Comparison of ENCODE assay signal across 27 cellular contexts in genomic region chr5:20245432-20245974, GRCh38.
"Had no signal": no experiment of that assay in that cellular context is flagged by ENCODE, and none has a peak within 500 bp of the region (broad histone marks: within the 10 kb centered on the region; RNA-seq: fewer than 3 reads in every experiment).

No MANE protein-coding gene starts in this region.

- H3K27me3 ChIP-seq: stomach, suprapubic skin, testis, thyroid gland, tibial artery, tibial nerve, transverse colon, upper lobe of left lung, upper lobe of right lung, uterus, vagina had no signal

- H3K27me3 Mint-ChIP-seq: stimulated activated memory B cell treated with anti-CD40 and anti-IgM and Interleukin-4, amounts not matched to agents 10 μg/mL and 1 μg/mL and 100 μg/mL, for 72 hours; stimulated activated naive B cell treated with anti-CD40 and anti-IgM and Interleukin-4, amounts not matched to agents 10 μg/mL and 1 μg/mL and 100 μg/mL, for 72 hours; stimulated activated naive CD8-positive, alpha-beta T cell treated with anti-CD3 and anti-CD28 coated beads, Interleukin-15, amount 100 ng/mL, for 72 hours; stimulated activated naive CD8-positive, alpha-beta T cell treated with anti-CD3 and anti-CD28 coated beads, Interleukin-15, Interleukin-2, amounts not matched to agents 100 ng/mL and 50 ng/mL, for 24 hours; type B pancreatic cell had no signal

- H3K9me3 Mint-ChIP-seq: stimulated activated memory B cell treated with anti-CD40 and anti-IgM and Interleukin-4, amounts not matched to agents 10 μg/mL and 1 μg/mL and 100 μg/mL, for 72 hours; type B pancreatic cell had no signal

- H3K4me1 ChIP-seq: stomach, suprapubic skin, testis, thyroid gland, tibial artery, tibial nerve, transverse colon, upper lobe of left lung, upper lobe of right lung, uterus, vagina had no signal

- H3K27ac ChIP-seq: stomach, suprapubic skin, testis, thoracic aorta, thyroid gland, tibial artery, tibial nerve, transverse colon, upper lobe of left lung, upper lobe of right lung, uterus, vagina had no signal

- DNase-seq: stimulated activated CD4-positive, alpha-beta T cell treated with anti-CD3 and anti-CD28 coated beads, Interleukin-2, amount 100 ng/mL, for 48 hours; stimulated activated CD4-positive, alpha-beta T cell treated with anti-CD3 and anti-CD28 coated beads, Interleukin-4, amount 100 ng/mL, for 1 hour; stimulated activated CD4-positive, alpha-beta T cell treated with anti-CD3 and anti-CD28 coated beads, Interleukin-4, amount 100 ng/mL, for 24 hours; stimulated activated CD4-positive, alpha-beta T cell treated with anti-CD3 and anti-CD28 coated beads, Interleukin-4, amount 100 ng/mL, for 4 hours; stimulated activated CD8-positive, alpha-beta memory T cell treated with anti-CD3 and anti-CD28 coated beads, Interleukin-4, amount 100 ng/mL, for 48 hours; stimulated activated naive B cell treated with anti-CD40 and anti-IgM and Interleukin-4, amounts not matched to agents 10 μg/mL and 1 μg/mL and 100 μg/mL, for 72 hours; stimulated activated naive CD4-positive, alpha-beta T cell treated with Interleukin-2 at 50 U/mL for 16 hours; stimulated activated naive CD8-positive, alpha-beta T cell treated with anti-CD3 and anti-CD28 coated beads, Interleukin-15, amount 100 ng/mL, for 72 hours; stimulated activated naive CD8-positive, alpha-beta T cell treated with anti-CD3 and anti-CD28 coated beads, Interleukin-15, Interleukin-2, amounts not matched to agents 100 U/mL and 50 U/mL, for 24 hours; stomach; substantia nigra; testis; thyroid gland; tibial artery; transverse colon; trophoblast cell; upper lobe of left lung; upper lobe of right lung; uterus had no signal

- ATAC-seq: stimulated activated effector memory CD8-positive, alpha-beta T cell treated with anti-CD3 and anti-CD28 coated beads, Interleukin-12 subunit alpha, Interleukin-12 subunit beta, amount 100 ng/mL, for 72 hours; stimulated activated memory B cell treated with anti-CD40 and anti-IgM and Interleukin-4, amounts not matched to agents 10 μg/mL and 1 μg/mL and 100 μg/mL, for 72 hours; stimulated activated naive B cell treated with anti-CD40 and anti-IgM and Interleukin-4, amounts not matched to agents 10 μg/mL and 1 μg/mL and 100 μg/mL, for 72 hours; stimulated activated naive CD8-positive, alpha-beta T cell treated with anti-CD3 and anti-CD28 coated beads, Interleukin-15, amount 100 ng/mL, for 72 hours; stimulated activated naive CD8-positive, alpha-beta T cell treated with anti-CD3 and anti-CD28 coated beads, Interleukin-15, Interleukin-2, amounts not matched to agents 100 U/mL and 50 U/mL, for 24 hours; upper lobe of right lung had no signal

- H3K4me3 Mint-ChIP-seq: stimulated activated effector memory CD8-positive, alpha-beta T cell treated with anti-CD3 and anti-CD28 coated beads, Interleukin-12 subunit alpha, Interleukin-12 subunit beta, amount 100 ng/mL, for 72 hours; stimulated activated memory B cell treated with anti-CD40 and anti-IgM and Interleukin-4, amounts not matched to agents 10 μg/mL and 1 μg/mL and 100 μg/mL, for 72 hours; stimulated activated naive B cell treated with anti-CD40 and anti-IgM and Interleukin-4, amounts not matched to agents 10 μg/mL and 1 μg/mL and 100 μg/mL, for 72 hours; stimulated activated naive CD8-positive, alpha-beta T cell treated with anti-CD3 and anti-CD28 coated beads, Interleukin-15, amount 100 ng/mL, for 72 hours; stimulated activated naive CD8-positive, alpha-beta T cell treated with anti-CD3 and anti-CD28 coated beads, Interleukin-15, Interleukin-2, amounts not matched to agents 100 ng/mL and 50 ng/mL, for 24 hours; type B pancreatic cell had no signal

- H3K4me3 ChIP-seq: stomach, suprapubic skin, testis, thoracic aorta, thyroid gland, tibial artery, tibial nerve, transverse colon, upper lobe of left lung, upper lobe of right lung, uterus, vagina had no signal

- H3K36me3 Mint-ChIP-seq: stimulated activated effector memory CD8-positive, alpha-beta T cell treated with anti-CD3 and anti-CD28 coated beads, Interleukin-12 subunit alpha, Interleukin-12 subunit beta, amount 100 ng/mL, for 72 hours; stimulated activated memory B cell treated with anti-CD40 and anti-IgM and Interleukin-4, amounts not matched to agents 10 μg/mL and 1 μg/mL and 100 μg/mL, for 72 hours; stimulated activated naive B cell treated with anti-CD40 and anti-IgM and Interleukin-4, amounts not matched to agents 10 μg/mL and 1 μg/mL and 100 μg/mL, for 72 hours; type B pancreatic cell had no signal

- H3K4me1 Mint-ChIP-seq: stimulated activated effector memory CD8-positive, alpha-beta T cell treated with anti-CD3 and anti-CD28 coated beads, Interleukin-12 subunit alpha, Interleukin-12 subunit beta, amount 100 ng/mL, for 72 hours; stimulated activated memory B cell treated with anti-CD40 and anti-IgM and Interleukin-4, amounts not matched to agents 10 μg/mL and 1 μg/mL and 100 μg/mL, for 72 hours; stimulated activated naive B cell treated with anti-CD40 and anti-IgM and Interleukin-4, amounts not matched to agents 10 μg/mL and 1 μg/mL and 100 μg/mL, for 72 hours; stimulated activated naive CD8-positive, alpha-beta T cell treated with anti-CD3 and anti-CD28 coated beads, Interleukin-15, amount 100 ng/mL, for 72 hours had no signal

- H3K27ac Mint-ChIP-seq: stimulated activated effector memory CD8-positive, alpha-beta T cell treated with anti-CD3 and anti-CD28 coated beads, Interleukin-12 subunit alpha, Interleukin-12 subunit beta, amount 100 ng/mL, for 72 hours; stimulated activated memory B cell treated with anti-CD40 and anti-IgM and Interleukin-4, amounts not matched to agents 10 μg/mL and 1 μg/mL and 100 μg/mL, for 72 hours; stimulated activated naive B cell treated with anti-CD40 and anti-IgM and Interleukin-4, amounts not matched to agents 10 μg/mL and 1 μg/mL and 100 μg/mL, for 72 hours; stimulated activated naive CD8-positive, alpha-beta T cell treated with anti-CD3 and anti-CD28 coated beads, Interleukin-15, amount 100 ng/mL, for 72 hours; stimulated activated naive CD8-positive, alpha-beta T cell treated with anti-CD3 and anti-CD28 coated beads, Interleukin-15, Interleukin-2, amounts not matched to agents 100 ng/mL and 50 ng/mL, for 24 hours; type B pancreatic cell had no signal

- H3K36me3 ChIP-seq: stomach, suprapubic skin, thoracic aorta, thyroid gland, tibial artery, tibial nerve, transverse colon, upper lobe of left lung, upper lobe of right lung, uterus, vagina had no signal

- H3K9me3 ChIP-seq: stomach, suprapubic skin, testis, thoracic aorta, thyroid gland, tibial artery, tibial nerve, upper lobe of left lung, upper lobe of right lung, uterus, vagina had no signal
